ENCODE assay signal across 8 cellular contexts in the genomic region with DNA sequence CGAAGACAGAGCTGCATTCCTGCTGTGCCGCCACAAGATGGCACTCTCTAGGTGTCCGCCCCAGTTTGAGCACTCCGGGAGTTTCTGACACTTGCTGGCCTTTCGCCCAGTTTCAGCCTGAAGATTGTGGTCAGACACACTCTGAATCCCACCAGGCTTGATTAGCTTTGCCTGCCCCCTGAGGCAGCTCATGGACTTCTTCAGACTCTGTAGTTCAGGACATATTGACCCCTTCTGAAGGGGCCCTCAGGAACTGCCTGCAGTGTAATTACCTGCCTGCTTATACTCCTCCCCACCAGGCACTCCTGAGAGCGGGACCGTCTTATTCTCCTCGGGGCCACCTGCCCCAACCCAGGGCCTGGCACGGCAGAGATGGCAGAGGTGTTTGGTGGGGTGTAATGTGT. TPM values are rescaled to one million over a fixed set of nuclear protein-coding genes. Genes with fewer than 3 reads are reported as not detected.
DNase-seq lines count a peak whose midpoint lies in the region; ATAC-seq, FAIRE-seq and TF ChIP-seq lines count a peak whose summit lies in the region.

No MANE protein-coding gene starts in this region.

- H3K4me1 Mint-ChIP-seq in CD4-positive, CD25-positive, alpha-beta regulatory T cell = peaks cover 2 to 9% (median 7%) of the 10 kb centered on the region in 4 donors

- no peaks in the 10 kb centered on the region for H3K36me3 ChIP-seq in CD4-positive, CD25-positive, alpha-beta regulatory T cell (ENCODE audit: control insufficient read depth, insufficient read depth, low read length)
- H3K36me3 ChIP-seq in transverse colon = no peaks in the 10 kb centered on the region

- FAIRE-seq in HTR-8/SVneo (lab: Jason Lieb, UNC) = peak; percentile 83

- no peak overlapping the region for H3K27ac ChIP-seq in CD4-positive, CD25-positive, alpha-beta regulatory T cell (ENCODE audit: insufficient read depth, low read length, poor library complexity, severe bottlenecking)
- no peak overlapping the region for H3K27ac ChIP-seq in transverse colon

- 21% methylated on average over 7 of the region's 9 CpGs; no CpG with 5 or more reads in 1 of the 2 donors for WGBS in transverse colon (ENCODE audit: low coverage in 1 of 2), 2 donors

- no peak for TF ChIP-seq EP300 in transverse colon (IDR thresholded peaks at IDR 0.05; ENCODE audit: low read depth)

- peaks cover 24% of the 10 kb centered on the region for H3K27me3 Mint-ChIP-seq in CD4-positive, CD25-positive, alpha-beta regulatory T cell

- in situ Hi-C loops in transverse colon (cut with MboI; ENCODE audit: low pct_ligation_motif_present in 1 of 4, low pct_unique_long_range_greater_than_20kb in 1 of 4, low sequenced_read_pairs in 3 of 4) = loop anchor here in 3 of 4 donors (5.0 to 10.0 kb wide), 2 partner anchors 61 to 69 kb away; no protein-coding TSS in a partner anchor

- peak overlapping the region in 2 of 3 donors; percentile 31 to 65 for H3K27ac Mint-ChIP-seq in CD4-positive, CD25-positive, alpha-beta regulatory T cell

- peak in 2 of 3 donors; percentile 27 to 36 for DNase-seq in CD4-positive, CD25-positive, alpha-beta regulatory T cell
- peak; percentile 84 for DNase-seq in HTR-8/SVneo (ENCODE audit: insufficient read length, low spot score)
- peak; percentile 4 for DNase-seq in OCI-M2 (lab: John Stamatoyannopoulos, UW; ENCODE audit: unreplicated experiment)
- DNase-seq in activated T-helper 1 cell treated with Interleukin-2 at 50 U/mL for 16 hours (ENCODE audit: low read depth) = peak; percentile 21
- DNase-seq in fibroblast of the conjunctiva (ENCODE audit: low read depth) = peak; percentile 80
- DNase-seq in nucleus accumbens (lab: John Stamatoyannopoulos, UW) = peak in 43 of 56 donors; percentile 13 to 82 (median 45)
- DNase-seq in transverse colon = peak; percentile 72

- TF ChIP-seq POLR2A in transverse colon (IDR thresholded peaks at IDR 0.05) = no peak

- TF ChIP-seq CTCF in transverse colon (IDR thresholded peaks at IDR 0.05) = peak; percentile 71 to 88 (median 81)

- ATAC-seq in CD4-positive, CD25-positive, alpha-beta regulatory T cell (ENCODE audit: low read depth in 2 of 2) = peak; percentile 65 to 66
- peak; percentile 76 for ATAC-seq in GM19452 (IDR thresholded peaks at IDR 0.05; ENCODE audit: unreplicated experiment)

- peaks cover 2% of the 10 kb centered on the region for H3K27me3 ChIP-seq in CD4-positive, CD25-positive, alpha-beta regulatory T cell (ENCODE audit: control insufficient read depth, insufficient read depth, low read length)
- no peaks in the 10 kb centered on the region for H3K27me3 ChIP-seq in transverse colon

- H3K4me3 Mint-ChIP-seq in CD4-positive, CD25-positive, alpha-beta regulatory T cell = peak overlapping the region in 2 of 4 donors; percentile 20 to 66

- no peaks in the 10 kb centered on the region for H3K36me3 Mint-ChIP-seq in CD4-positive, CD25-positive, alpha-beta regulatory T cell

- H3K4me1 ChIP-seq in CD4-positive, CD25-positive, alpha-beta regulatory T cell (ENCODE audit: control insufficient read depth, insufficient read depth, low read length, poor library complexity, severe bottlenecking) = peaks cover 7% of the 10 kb centered on the region
- peaks cover 0 to 8% (median 4%) of the 10 kb centered on the region in 4 donors for H3K4me1 ChIP-seq in transverse colon

- no peak overlapping the region for H3K4me3 ChIP-seq in CD4-positive, CD25-positive, alpha-beta regulatory T cell (ENCODE audit: low read depth, low read length)
- H3K4me3 ChIP-seq in transverse colon = no peak overlapping the region

- intact Hi-C loops in transverse colon (cut with DNase I; ENCODE audit: low total_unique reads) = loop anchor here (5.0 kb wide), 2 partner anchors 39 to 64 kb away; no protein-coding TSS in a partner anchor

- no peaks in the 10 kb centered on the region for H3K9me3 ChIP-seq in CD4-positive, CD25-positive, alpha-beta regulatory T cell (ENCODE audit: control insufficient read depth in 2 of 2, low read length in 2 of 2)
- H3K9me3 ChIP-seq in transverse colon = no peaks in the 10 kb centered on the region

- peaks cover 0 to 1% (median 0%) of the 10 kb centered on the region in 7 donors for H3K9me3 Mint-ChIP-seq in CD4-positive, CD25-positive, alpha-beta regulatory T cell

RNA-seq across cellular contexts. Expression of gene EIF3F, which starts 46.2 kb away (rescaled TPM):
- 331 TPM for total RNA-seq in CD4-positive, CD25-positive, alpha-beta regulatory T cell
- 100 to 1,000 TPM; 393 to 507 (median 480) TPM for polyA plus RNA-seq in CD4-positive, CD25-positive, alpha-beta regulatory T cell
- 100 to 1,000 TPM; 103 to 873 (median 206) TPM for total RNA-seq in transverse colon

RNA-seq across cellular contexts. Expression of gene TUB, which starts 47.7 kb away (rescaled TPM):
- total RNA-seq in CD4-positive, CD25-positive, alpha-beta regulatory T cell = 0.27 TPM
- under 1 TPM in 2 of 4 donors, not detected in 2; 0.02 to 0.28 TPM for polyA plus RNA-seq in CD4-positive, CD25-positive, alpha-beta regulatory T cell
- total RNA-seq in transverse colon = 1 to 10 TPM in 3 of 4 donors, under 1 TPM in 1; 1.00 to 7.1 (median 2.6) TPM

Comparison
In these comparisons a context has a peak if more than half of its experiments do, and no peak if none do; other contexts are left out.
1. DNase-seq: peak in every context shown above with its lines; median percentile 84 in HTR-8/SVneo; 80 in fibroblast of the conjunctiva; 72 in transverse colon; 45 in nucleus accumbens; 32 in CD4-positive, CD25-positive, alpha-beta regulatory T cell; 21 in activated T-helper 1 cell treated with Interleukin-2 at 50 U/mL for 16 hours; 4 in OCI-M2.